In genomic region chr6:108960601-108961000, GRCh38 we compare ENCODE assay signal across 18 cellular contexts.
DNase-seq lines count a peak whose midpoint lies in the region; ATAC-seq and TF ChIP-seq lines count a peak whose summit lies in the region.
"Had no signal": no experiment of that assay in that cellular context is flagged by ENCODE, and none has a peak within 500 bp of the region (broad histone marks: within the 10 kb centered on the region; RNA-seq: fewer than 3 reads in every experiment).

No MANE protein-coding gene starts in this region.

- no peak for TF ChIP-seq EP300 in ovary (IDR thresholded peaks at IDR 0.05)

- no peaks in the 10 kb centered on the region for H3K36me3 Mint-ChIP-seq in activated naive CD4-positive, alpha-beta T cell treated with anti-CD3 and anti-CD28 coated beads, Interleukin-2, amount 50 U/mL, for 72 hours
- H3K36me3 Mint-ChIP-seq in activated naive CD4-positive, alpha-beta T cell treated with anti-CD3 and anti-CD28 coated beads, Interleukin-2, amount 10 ng/mL, durations not matched to agents 7 days and 5 days: no peaks in the 10 kb centered on the region

- H3K36me3 ChIP-seq in ovary: no peaks in the 10 kb centered on the region
- no peaks in the 10 kb centered on the region for H3K36me3 ChIP-seq in vagina
- no peaks in the 10 kb centered on the region for H3K36me3 ChIP-seq in MG63
- H3K36me3 ChIP-seq: HAP-1 had no signal

- no peaks in the 10 kb centered on the region for H3K9me3 Mint-ChIP-seq in activated naive CD4-positive, alpha-beta T cell treated with anti-CD3 and anti-CD28 coated beads, Interleukin-2, amount 50 U/mL, for 72 hours
- no peaks in the 10 kb centered on the region for H3K9me3 Mint-ChIP-seq in activated naive CD4-positive, alpha-beta T cell treated with anti-CD3 and anti-CD28 coated beads, Interleukin-2, amount 10 ng/mL, durations not matched to agents 7 days and 5 days

- H3K9me3 ChIP-seq in ovary (no peaks in the 10 kb centered on the region), vagina (no peaks in the 10 kb centered on the region), MG63 (no peaks in the 10 kb centered on the region)
- H3K9me3 ChIP-seq: HAP-1 had no signal

- H3K27ac Mint-ChIP-seq in activated naive CD4-positive, alpha-beta T cell treated with anti-CD3 and anti-CD28 coated beads, Interleukin-2, amount 50 U/mL, for 72 hours: peak overlapping the region; percentile 4 to 39
- no peak overlapping the region for H3K27ac Mint-ChIP-seq in activated naive CD4-positive, alpha-beta T cell treated with anti-CD3 and anti-CD28 coated beads, Interleukin-2, amount 10 ng/mL, durations not matched to agents 7 days and 5 days

- no peaks in the 10 kb centered on the region for H3K27me3 ChIP-seq in ovary
- H3K27me3 ChIP-seq in vagina: no peaks in the 10 kb centered on the region
- no peaks in the 10 kb centered on the region for H3K27me3 ChIP-seq in MG63

- WGBS in ovary, 3 donors: 45 to 67% (median 46%) methylated on average over 7 of the region's 7 CpGs

- intact Hi-C loops in ovary (cut with DNase I) (no loop called here), vagina (cut with DNase I) (no loop called here)

- H3K27ac ChIP-seq in ovary (peak overlapping the region in 1 of 2 donors; percentile 57), vagina (peak overlapping the region; percentile 2)
- H3K27ac ChIP-seq: C4-2B had no signal

- DNase-seq in activated naive CD4-positive, alpha-beta T cell treated with anti-CD3 and anti-CD28 coated beads, Interleukin-2, amount 50 U/mL, for 72 hours (ENCODE audit: low spot score in 2 of 2): no peak
- DNase-seq in activated naive CD4-positive, alpha-beta T cell treated with anti-CD3 and anti-CD28 coated beads, Interleukin-2, amount 10 ng/mL, durations not matched to agents 7 days and 5 days: no peak
- DNase-seq in fibroblast of the conjunctiva (ENCODE audit: low read depth): peak; percentile 48
- peak in 3 of 5 donors; percentile 42 to 79 (median 69) for DNase-seq in ovary
- DNase-seq in vagina (ENCODE audit: extremely low spot score in 2 of 2): no peak
- no peak for DNase-seq in MG63
- no peak for DNase-seq in stimulated activated naive CD4-positive, alpha-beta T cell treated with Interleukin-2 at 50 U/mL for 16 hours (lab: John Stamatoyannopoulos, UW)
- no peak for DNase-seq in activated effector memory CD4-positive, alpha-beta T cell treated with anti-CD3 and anti-CD28 coated beads, Interleukin-2, amount 50 U/mL, for 16 hours
- DNase-seq: 8988T, COR-L47, DMS153, NCI-H1417 treated with DMSO at 0.1 percent for 48 hours, NCI-H2081 treated with DMSO at 0.1 percent for 48 hours, NCI-H2227 treated with DMSO at 0.1 percent for 48 hours, NCI-H526, RPMI8226 had no signal

- H3K4me1 Mint-ChIP-seq in activated naive CD4-positive, alpha-beta T cell treated with anti-CD3 and anti-CD28 coated beads, Interleukin-2, amount 10 ng/mL, durations not matched to agents 7 days and 5 days: peaks cover 22% of the 10 kb centered on the region

- H3K27me3 Mint-ChIP-seq in activated naive CD4-positive, alpha-beta T cell treated with anti-CD3 and anti-CD28 coated beads, Interleukin-2, amount 10 ng/mL, durations not matched to agents 7 days and 5 days: peaks cover 4% of the 10 kb centered on the region

- no peak for ATAC-seq in activated naive CD4-positive, alpha-beta T cell treated with anti-CD3 and anti-CD28 coated beads, Interleukin-2, amount 50 U/mL, for 72 hours

- TF ChIP-seq POLR2A in ovary (IDR thresholded peaks at IDR 0.05) (no peak), vagina (IDR thresholded peaks at IDR 0.05) (no peak)

- H3K4me1 ChIP-seq in ovary (ENCODE audit: insufficient read depth) (peaks cover 8% of the 10 kb centered on the region), vagina (no peaks in the 10 kb centered on the region)

- no peak overlapping the region for H3K4me3 ChIP-seq in ovary
- H3K4me3 ChIP-seq in vagina: peak overlapping the region in 1 of 2 donors; percentile 3
- H3K4me3 ChIP-seq in MG63: no peak overlapping the region
- H3K4me3 ChIP-seq: HAP-1 had no signal

- TF ChIP-seq CTCF in ovary (IDR thresholded peaks at IDR 0.05) (no peak), vagina (IDR thresholded peaks at IDR 0.05) (no peak)

- H3K4me3 Mint-ChIP-seq in activated naive CD4-positive, alpha-beta T cell treated with anti-CD3 and anti-CD28 coated beads, Interleukin-2, amount 10 ng/mL, durations not matched to agents 7 days and 5 days: no peak overlapping the region

- CTCF ChIA-PET in activated naive CD4-positive, alpha-beta T cell treated with anti-CD3 and anti-CD28 coated beads, Interleukin-2, amount 10 ng/mL, durations not matched to agents 7 days and 5 days (lab: Charles Lee): no interaction called here

Comparison
In these comparisons a context has a peak if more than half of its experiments do, and no peak if none do; other contexts are left out.
1. DNase-seq: peak in fibroblast of the conjunctiva (single experiment) and ovary (3 of 5); none in activated naive CD4-positive, alpha-beta T cell treated with anti-CD3 and anti-CD28 coated beads, Interleukin-2, amount 50 U/mL, for 72 hours (0 of 2), activated naive CD4-positive, alpha-beta T cell treated with anti-CD3 and anti-CD28 coated beads, Interleukin-2, amount 10 ng/mL, durations not matched to agents 7 days and 5 days (single experiment), vagina (0 of 2), MG63 (single experiment), stimulated activated naive CD4-positive, alpha-beta T cell treated with Interleukin-2 at 50 U/mL for 16 hours (single experiment) and activated effector memory CD4-positive, alpha-beta T cell treated with anti-CD3 and anti-CD28 coated beads, Interleukin-2, amount 50 U/mL, for 16 hours (single experiment).